Comparison of ENCODE assay signal across 5 cellular contexts in genomic region chr15:45082412-45082811, GRCh38. TPM values are rescaled to one million over a fixed set of nuclear protein-coding genes. Genes with fewer than 3 reads are reported as not detected.
"Had no signal": no experiment of that assay in that cellular context is flagged by ENCODE, and none has a peak within 500 bp of the region (broad histone marks: within the 10 kb centered on the region; RNA-seq: fewer than 3 reads in every experiment).

No MANE protein-coding gene starts in this region.

RNA-seq across cellular contexts. Expression of gene DUOX2, which starts 31.6 kb away (rescaled TPM):
- total RNA-seq: PC-9, RPMI7951, SJCRH30 had no signal

RNA-seq across cellular contexts. Expression of gene DUOXA2, which starts 31.7 kb away (rescaled TPM):
- total RNA-seq: OCI-LY7, PC-9, Right ventricle myocardium inferior, RPMI7951, SJCRH30 had no signal

RNA-seq across cellular contexts. Expression of gene DUOXA1, which starts 47.3 kb away (rescaled TPM):
- total RNA-seq: OCI-LY7, RPMI7951 had no signal

RNA-seq across cellular contexts. Expression of gene DUOX1, which starts 47.4 kb away (rescaled TPM):
- total RNA-seq: OCI-LY7, PC-9, RPMI7951, SJCRH30 had no signal
